In the genomic region with DNA sequence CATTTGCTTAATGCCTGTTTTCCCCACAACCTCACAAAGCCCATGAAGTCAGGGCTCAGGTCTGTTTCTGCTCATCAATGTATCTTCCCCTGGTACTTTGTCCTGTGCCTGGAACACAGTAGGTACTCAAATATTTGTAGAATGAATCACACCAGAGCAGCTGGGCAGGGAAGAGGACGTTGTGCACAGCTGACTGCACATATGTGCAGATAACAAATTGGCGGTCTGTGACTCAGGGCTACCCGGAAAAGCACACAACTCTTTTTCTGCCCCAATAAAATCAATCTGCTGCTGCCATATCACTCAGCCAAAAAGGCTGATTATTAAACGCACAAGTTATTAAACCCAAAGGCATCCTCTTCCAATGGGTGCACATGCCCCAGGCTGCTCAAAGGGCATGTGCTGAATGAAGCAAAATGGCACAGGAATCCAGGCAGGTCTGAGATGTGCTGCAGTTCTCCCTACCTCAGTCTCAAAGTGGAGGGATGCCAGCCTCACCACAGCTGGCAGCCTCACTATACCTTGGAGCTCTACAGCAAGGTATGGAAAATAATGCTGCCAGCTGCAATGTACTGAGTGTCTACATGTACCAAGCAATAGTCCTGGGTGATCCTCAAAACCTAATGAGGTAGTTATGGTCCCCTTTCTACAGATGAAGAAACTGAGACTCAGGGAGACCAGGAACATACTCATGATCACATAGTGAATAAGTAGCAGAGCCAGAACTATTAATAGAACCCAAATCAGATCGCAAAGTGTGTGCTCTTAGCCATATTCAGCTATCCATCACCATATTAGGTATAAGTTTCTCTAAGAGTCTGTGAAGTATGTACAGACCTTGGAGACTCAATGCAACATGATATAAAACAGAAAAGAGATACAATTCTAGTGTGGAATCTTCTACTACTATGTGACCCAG, we compare ENCODE assay signal across 10 cellular contexts. TPM values are rescaled to one million over a fixed set of nuclear protein-coding genes. Genes with fewer than 3 reads are reported as not detected.
DNase-seq lines count a peak whose midpoint lies in the region; ATAC-seq and TF ChIP-seq lines count a peak whose summit lies in the region.
"Had no signal": no experiment of that assay in that cellular context is flagged by ENCODE, and none has a peak within 500 bp of the region (broad histone marks: within the 10 kb centered on the region; RNA-seq: fewer than 3 reads in every experiment).

No MANE protein-coding gene starts in this region.

- no peak overlapping the region for H3K4me3 ChIP-seq in fibroblast of mammary gland (ENCODE audit: control insufficient read depth, low read depth, low read length)
- H3K4me3 ChIP-seq in prostate gland: no peak overlapping the region

- intact Hi-C loops in prostate gland (cut with DNase I): loop anchor here (5.0 kb wide), 1 partner anchor 65 kb away; no protein-coding TSS in a partner anchor

- TF ChIP-seq POLR2A in prostate gland (IDR thresholded peaks at IDR 0.05): no peak

- 35% methylated on average over 5 of the region's 5 CpGs for WGBS in prostate gland

- TF ChIP-seq CTCF in fibroblast of mammary gland (conservative IDR thresholded peaks at IDR 0.05; ENCODE audit: control insufficient read depth, insufficient read depth, low read depth, low read length) (no peak), prostate gland (IDR thresholded peaks at IDR 0.05) (no peak)

- no peaks in the 10 kb centered on the region for H3K4me1 ChIP-seq in prostate gland (replicated peaks)

- DNase-seq in ELF-1 (ENCODE audit: low read depth, low spot score) (peak; percentile 57), SHP77 (lab: John Stamatoyannopoulos, UW) (peak; percentile 61 to 71), fibroblast of mammary gland (ENCODE audit: low read depth) (peak; percentile 37), prostate gland (ENCODE audit: low spot score) (no peak), cerebellar cortex (ENCODE audit: low spot score) (no peak), midbrain (lab: John Stamatoyannopoulos, UW) (no peak), putamen (ENCODE audit: low spot score) (no peak)
- DNase-seq: cerebellar nuclear complex, DMS79 had no signal

- peak overlapping the region; percentile 41 to 56 for H3K27ac ChIP-seq in prostate gland

- H3K27me3 ChIP-seq in prostate gland (replicated peaks; ENCODE audit: insufficient read depth): no peaks in the 10 kb centered on the region

- no peaks in the 10 kb centered on the region for H3K9me3 ChIP-seq in prostate gland

- ATAC-seq in activated CD4-positive, CD25-positive, alpha-beta regulatory T cell treated with anti-CD3 and anti-CD28 coated beads, Interleukin-2, amount 50 U/mL, for 24 hours: no peak

- no peaks in the 10 kb centered on the region for H3K36me3 ChIP-seq in prostate gland

RNA-seq across cellular contexts. Expression of a gene that starts 43.4 kb away (rescaled TPM):
- 100 to 1,000 TPM in 1 of 2 donors, 10 to 100 TPM in 1; 84.6 to 189 TPM for total RNA-seq in prostate gland

Comparison
In these comparisons a context has a peak if more than half of its experiments do, and no peak if none do; other contexts are left out.
1. DNase-seq: peak in ELF-1 (single experiment), SHP77 (2 of 2) and fibroblast of mammary gland (single experiment); none in prostate gland (single experiment), cerebellar cortex (single experiment), midbrain (single experiment) and putamen (single experiment).